ENCODE assay signal across 8 cellular contexts in genomic region chr3:120795017-120795648, GRCh38. TPM values are rescaled to one million over a fixed set of nuclear protein-coding genes. Genes with fewer than 3 reads are reported as not detected.
DNase-seq lines count a peak whose midpoint lies in the region; ATAC-seq and TF ChIP-seq lines count a peak whose summit lies in the region.

No MANE protein-coding gene starts in this region.

- no peak overlapping the region for H3K4ac ChIP-seq in trophoblast cell (ENCODE audit: low read depth, low read length)

- no peak overlapping the region for H2BK12ac ChIP-seq in trophoblast cell (ENCODE audit: low read length)

- H3K4me1 ChIP-seq in HUES48 (ENCODE audit: control insufficient read depth, insufficient read depth, low read length) (peaks cover 46% of the 10 kb centered on the region), trophoblast cell (ENCODE audit: control insufficient read depth in 1 of 2, insufficient read depth in 2 of 2, low read length in 2 of 2) (peaks cover 4% of the 10 kb centered on the region in 2 experiments), upper lobe of left lung (no peaks in the 10 kb centered on the region)

- H3K9ac ChIP-seq in HUES48 (ENCODE audit: low read depth, low read length) = no peak overlapping the region
- H3K9ac ChIP-seq in trophoblast cell (ENCODE audit: low read length) = no peak overlapping the region

- no CpG with 5 or more reads among the region's 5 CpGs for WGBS in trophoblast cell (ENCODE audit: extremely low coverage, insufficient coverage, insufficient read length)
- WGBS in upper lobe of left lung, 2 donors = 29 to 66% methylated on average over 4 to 5 of the region's 5 CpGs

- peak; percentile 91 for ATAC-seq in GM21526 (IDR thresholded peaks at IDR 0.05; ENCODE audit: low FRiP score, unreplicated experiment)
- peak; percentile 80 to 91 for ATAC-seq in upper lobe of left lung (ENCODE audit: low FRiP score in 2 of 2)

- H3K27ac ChIP-seq in HUES48 (ENCODE audit: low read depth, low read length) (peak overlapping the region; percentile 0), trophoblast cell (ENCODE audit: low read depth, low read length) (no peak overlapping the region), upper lobe of left lung (no peak overlapping the region)

- H3K79me1 ChIP-seq in trophoblast cell (ENCODE audit: low read length) = no peaks in the 10 kb centered on the region

- no peak overlapping the region for H3K4me3 ChIP-seq in HUES48 (ENCODE audit: low read depth, low read length)
- no peak overlapping the region for H3K4me3 ChIP-seq in trophoblast cell (ENCODE audit: low read depth, low read length)
- H3K4me3 ChIP-seq in upper lobe of left lung = no peak overlapping the region

- TF ChIP-seq POLR2A in upper lobe of left lung (IDR thresholded peaks at IDR 0.05) = no peak

- H3K9me3 ChIP-seq in HUES48 (ENCODE audit: control insufficient read depth, insufficient read depth, low read length) (no peaks in the 10 kb centered on the region), trophoblast cell (ENCODE audit: insufficient read depth, low read depth, low read length) (no peaks in the 10 kb centered on the region), upper lobe of left lung (no peaks in the 10 kb centered on the region)

- H4K91ac ChIP-seq in trophoblast cell (ENCODE audit: low read depth, low read length) = no peak overlapping the region

- H3K4me2 ChIP-seq in trophoblast cell (ENCODE audit: low read length) = no peak overlapping the region

- H3K27me3 ChIP-seq in HUES48 (ENCODE audit: control insufficient read depth, insufficient read depth, low read length) = no peaks in the 10 kb centered on the region
- H3K27me3 ChIP-seq in trophoblast cell (ENCODE audit: insufficient read depth, low read length) = no peaks in the 10 kb centered on the region
- H3K27me3 ChIP-seq in upper lobe of left lung = no peaks in the 10 kb centered on the region

- peak; percentile 50 to 84 (median 70) for TF ChIP-seq CTCF in upper lobe of left lung (IDR thresholded peaks at IDR 0.05)

- H4K8ac ChIP-seq in trophoblast cell (ENCODE audit: low read depth, low read length) = no peak overlapping the region

- peak; percentile 77 for DNase-seq in Daoy (ENCODE audit: low read depth)
- DNase-seq in RKO (ENCODE audit: low spot score) = peak; percentile 30
- peak; percentile 63 to 75 for DNase-seq in activated T-helper 1 cell treated with anti-CD3 and anti-CD28 coated beads, Interleukin-2, amount 50 U/mL, for 16 hours (ENCODE audit: low read depth in 1 of 2, low spot score in 1 of 2)
- DNase-seq in germinal center (ENCODE audit: low spot score) = peak; percentile 54
- DNase-seq in trophoblast cell = peak; percentile 76 to 89
- peak in 1 of 2 donors; percentile 79 for DNase-seq in upper lobe of left lung

- H2AFZ ChIP-seq in trophoblast cell (ENCODE audit: insufficient read depth, low read length, poor library complexity) = no peak overlapping the region

- no peak overlapping the region for H2AK5ac ChIP-seq in trophoblast cell (ENCODE audit: low read length)

- no peak overlapping the region for H2BK5ac ChIP-seq in trophoblast cell (ENCODE audit: low read depth, low read length, poor library complexity)

- no peak overlapping the region for H4K12ac ChIP-seq in trophoblast cell (ENCODE audit: low read depth, low read length)

- H3K36me3 ChIP-seq in HUES48 (ENCODE audit: control insufficient read depth, insufficient read depth, low read length) (no peaks in the 10 kb centered on the region), trophoblast cell (ENCODE audit: control insufficient read depth in 1 of 2, insufficient read depth in 2 of 2, low read length in 2 of 2) (no peaks in the 10 kb centered on the region), upper lobe of left lung (no peaks in the 10 kb centered on the region)

- no peak overlapping the region for H3K18ac ChIP-seq in trophoblast cell (ENCODE audit: low read length)

- H3K14ac ChIP-seq in trophoblast cell (ENCODE audit: low read length) = no peak overlapping the region

- H2BK120ac ChIP-seq in trophoblast cell (ENCODE audit: insufficient read depth, low read length, poor library complexity) = no peak overlapping the region

- no peak overlapping the region for H3K23ac ChIP-seq in trophoblast cell (ENCODE audit: low read length)

- no peaks in the 10 kb centered on the region for H3K79me2 ChIP-seq in trophoblast cell (ENCODE audit: control insufficient read depth, insufficient read depth, low read length, poor library complexity)

- no peak for TF ChIP-seq EP300 in upper lobe of left lung (IDR thresholded peaks at IDR 0.05)

RNA-seq across cellular contexts. Expression of gene GTF2E1, which starts 52.6 kb away (rescaled TPM):
- total RNA-seq in Daoy (2014; rRNA removed; shearing (Covaris generic)) = 22.2 and 23.4 TPM in 2 replicates
- polyA plus RNA-seq in trophoblast cell (2013) = 34.9 and 35.9 TPM in 2 replicates
- 10 to 100 TPM in 5 of 6 donors, 1 to 10 TPM in 1; 6.3 to 17.9 (median 15.7) TPM for total RNA-seq in upper lobe of left lung

RNA-seq across cellular contexts. Expression of gene RABL3, which starts 52.8 kb away (rescaled TPM):
- 26.5 and 33.8 TPM in 2 replicates for total RNA-seq in Daoy (2014; rRNA removed; shearing (Covaris generic))
- 11.5 and 12.3 TPM in 2 replicates for polyA plus RNA-seq in trophoblast cell (2013)
- total RNA-seq in upper lobe of left lung = 10 to 100 TPM in 4 of 6 donors, 1 to 10 TPM in 2; 4.9 to 20.1 (median 14.2) TPM
